Comparison of ENCODE assay signal across 26 cellular contexts in the genomic region with DNA sequence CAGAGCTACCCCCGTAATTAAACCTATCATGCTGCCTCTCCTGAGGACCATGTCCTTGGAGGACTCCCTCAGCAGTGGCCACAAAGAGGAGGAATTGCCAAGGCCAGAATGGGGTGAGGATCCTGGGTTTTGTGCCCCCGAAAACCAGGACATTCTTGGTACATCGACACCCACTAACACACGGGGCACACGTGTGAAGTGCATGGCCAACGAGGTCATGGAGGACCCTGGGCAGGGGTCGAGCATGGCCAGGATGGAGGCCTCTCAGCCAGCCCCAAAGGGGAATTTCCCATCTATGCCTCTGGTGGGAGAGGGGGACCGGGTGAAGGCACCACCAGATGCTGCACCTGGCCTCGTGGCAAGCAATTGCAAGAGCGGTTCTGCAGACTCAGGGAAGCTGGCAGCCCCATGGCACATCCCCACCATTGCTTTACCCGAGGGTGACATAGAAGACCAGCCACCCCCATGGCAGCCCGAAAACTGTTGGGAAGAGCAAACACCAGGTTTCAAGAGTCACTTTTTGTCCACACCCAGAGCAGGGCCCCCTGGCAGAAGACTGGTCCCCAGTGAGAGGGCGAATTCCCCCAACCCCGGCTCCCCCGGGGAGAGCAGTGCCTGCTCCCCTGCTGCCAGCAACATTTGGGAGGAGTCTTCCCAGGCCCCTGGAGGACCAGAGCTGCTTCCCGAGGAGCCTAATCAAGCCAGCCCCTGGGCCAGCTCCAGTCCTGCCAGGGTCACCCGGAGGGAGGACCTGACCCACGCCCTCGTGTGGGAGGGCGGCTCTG. TPM values are rescaled to one million over a fixed set of nuclear protein-coding genes. Genes with fewer than 3 reads are reported as not detected.
"Had no signal": no experiment of that assay in that cellular context is flagged by ENCODE, and none has a peak within 500 bp of the region (broad histone marks: within the 10 kb centered on the region; RNA-seq: fewer than 3 reads in every experiment).

No MANE protein-coding gene starts in this region.

- H3K4me1 ChIP-seq: breast epithelium, Peyer's patch had no signal

- H3K27me3 ChIP-seq: Peyer's patch had no signal

- H3K27ac ChIP-seq: breast epithelium, Peyer's patch, WERI-Rb-1 had no signal

- H3K4me3 ChIP-seq: breast epithelium, Peyer's patch had no signal

- ATAC-seq: activated CD4-positive, alpha-beta T cell treated with anti-CD3 and anti-CD28 coated beads for 36 hours; T-cell had no signal

- H3K36me3 ChIP-seq: breast epithelium, Peyer's patch, WERI-Rb-1 had no signal

- DNase-seq: activated CD4-positive, alpha-beta memory T cell treated with anti-CD3 and anti-CD28 coated beads, Interleukin-2, amount 10 ng/mL, durations not matched to agents 7 days and 5 days; activated CD4-positive, alpha-beta T cell treated with anti-CD3 and anti-CD28 coated beads for 36 hours; activated CD4-positive, alpha-beta T cell treated with anti-CD3 and anti-CD28 coated beads, Interleukin-2, amount 50 U/mL, for 1 hour; activated CD8-positive, alpha-beta memory T cell treated with anti-CD3 and anti-CD28 coated beads, Interleukin-2, amount 50 U/mL, for 48 hours; activated effector memory CD4-positive, alpha-beta T cell treated with Interleukin-2 at 50 U/mL for 16 hours; activated naive CD4-positive, alpha-beta T cell; activated T-cell treated with anti-CD3 and anti-CD28 coated beads, Interleukin-2, amount 50 U/mL, for 24 hours; aorta; central memory CD4-positive, alpha-beta T cell; KG1; NCI-H1092; NCI-H1417 treated with DMSO at 0.1 percent for 48 hours; NCI-H1694; NCI-H2029 treated with DMSO at 0.1 percent for 48 hours; NCI-H524; SIG-M5; T-cell; T-helper 2 cell; T1000; WERI-Rb-1 had no signal

- H3K9me3 ChIP-seq: breast epithelium, Peyer's patch had no signal

RNA-seq across cellular contexts. Expression of a gene that starts 26.4 kb away (rescaled TPM):
- total RNA-seq: activated CD4-positive, alpha-beta memory T cell treated with anti-CD3 and anti-CD28 coated beads, Interleukin-2, amount 10 ng/mL, durations not matched to agents 7 days and 5 days; activated CD4-positive, alpha-beta T cell treated with anti-CD3 and anti-CD28 coated beads for 36 hours; activated T-helper 1 cell treated with anti-CD3 and anti-CD28 coated beads, Interleukin-12 subunit alpha, Interleukin-12 subunit beta, Interleukin-2, Interleukin-4 antibody, amounts not matched to agents 30 ng/mL and 10 ng/mL and 1 ng/mL, durations not matched to agents 14 hours and 24 hours and 36 hours; breast epithelium; LHCN-M2; M059J; Peyer's patch; T-cell had no signal
- polyA plus RNA-seq: IgD-negative memory B cell had no signal
